Comparison of ENCODE assay signal across 1 cellular context in the genomic region with DNA sequence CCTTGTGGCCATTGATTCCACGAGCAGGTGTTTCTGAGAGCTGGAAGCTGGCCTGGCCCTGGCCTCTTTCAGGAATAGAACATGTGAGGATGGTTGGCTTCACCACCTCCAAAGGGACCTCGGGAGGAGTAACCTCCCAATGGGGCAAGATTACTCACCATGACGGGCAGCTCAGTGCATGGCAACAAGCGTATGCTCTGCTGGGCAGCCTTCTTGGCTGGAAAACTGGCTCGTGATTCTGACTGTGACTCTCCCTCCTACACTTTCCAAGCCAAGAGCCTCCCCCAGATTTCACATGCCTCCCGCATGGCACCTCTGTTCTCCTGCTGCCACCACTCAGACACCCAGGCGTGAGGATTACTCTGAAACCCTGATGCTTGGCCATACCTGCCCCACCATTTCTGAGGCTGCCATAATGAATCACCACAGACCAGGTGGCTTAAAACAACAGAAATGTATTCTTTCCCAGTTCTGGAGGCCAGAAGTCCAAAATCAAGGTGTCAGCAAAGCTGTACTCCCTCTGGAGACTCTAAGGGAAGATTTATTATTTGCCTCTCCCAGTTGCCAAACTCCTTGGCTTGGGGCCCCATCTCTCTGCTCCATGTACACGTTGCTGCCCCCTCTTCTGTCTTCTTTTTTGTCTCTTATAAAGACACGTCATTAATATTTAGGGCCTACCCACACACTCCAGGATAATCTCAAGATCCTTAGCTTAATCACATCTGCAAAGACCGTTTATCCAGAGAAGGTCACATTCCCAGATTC.
A peak's percentile ranks its signal among the peaks of the same experiment; 100 is the strongest.
TF ChIP-seq lines count a peak whose summit lies in the region.

No MANE protein-coding gene starts in this region.

TF ChIP-seq in HEK293, 187 proteins besides CTCF, POLR2A, EP300 and RAD21 (continued from another document):
- TF ChIP-seq, protein P1, sequence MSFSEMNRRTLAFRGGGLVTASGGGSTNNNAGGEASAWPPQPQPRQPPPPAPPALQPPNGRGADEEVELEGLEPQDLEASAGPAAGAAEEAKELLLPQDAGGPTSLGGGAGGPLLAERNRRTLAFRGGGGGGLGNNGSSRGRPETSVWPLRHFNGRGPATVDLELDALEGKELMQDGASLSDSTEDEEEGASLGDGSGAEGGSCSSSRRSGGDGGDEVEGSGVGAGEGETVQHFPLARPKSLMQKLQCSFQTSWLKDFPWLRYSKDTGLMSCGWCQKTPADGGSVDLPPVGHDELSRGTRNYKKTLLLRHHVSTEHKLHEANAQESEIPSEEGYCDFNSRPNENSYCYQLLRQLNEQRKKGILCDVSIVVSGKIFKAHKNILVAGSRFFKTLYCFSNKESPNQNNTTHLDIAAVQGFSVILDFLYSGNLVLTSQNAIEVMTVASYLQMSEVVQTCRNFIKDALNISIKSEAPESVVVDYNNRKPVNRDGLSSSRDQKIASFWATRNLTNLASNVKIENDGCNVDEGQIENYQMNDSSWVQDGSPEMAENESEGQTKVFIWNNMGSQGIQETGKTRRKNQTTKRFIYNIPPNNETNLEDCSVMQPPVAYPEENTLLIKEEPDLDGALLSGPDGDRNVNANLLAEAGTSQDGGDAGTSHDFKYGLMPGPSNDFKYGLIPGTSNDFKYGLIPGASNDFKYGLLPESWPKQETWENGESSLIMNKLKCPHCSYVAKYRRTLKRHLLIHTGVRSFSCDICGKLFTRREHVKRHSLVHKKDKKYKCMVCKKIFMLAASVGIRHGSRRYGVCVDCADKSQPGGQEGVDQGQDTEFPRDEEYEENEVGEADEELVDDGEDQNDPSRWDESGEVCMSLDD (tag by site-specific recombination; IDR thresholded peaks at IDR 0.05) = no peak
- TF ChIP-seq ZNF341 (tag by site-specific recombination; IDR thresholded peaks at IDR 0.05; ENCODE audit: low read depth) (no peak), ZIC2 (tag by site-specific recombination; IDR thresholded peaks at IDR 0.05) (0 out of 2 replicates have a peak, but pooled peaks have one; percentile 21), KLF10 (tag by site-specific recombination; IDR thresholded peaks at IDR 0.05) (no peak)
- TF ChIP-seq, protein P2, sequence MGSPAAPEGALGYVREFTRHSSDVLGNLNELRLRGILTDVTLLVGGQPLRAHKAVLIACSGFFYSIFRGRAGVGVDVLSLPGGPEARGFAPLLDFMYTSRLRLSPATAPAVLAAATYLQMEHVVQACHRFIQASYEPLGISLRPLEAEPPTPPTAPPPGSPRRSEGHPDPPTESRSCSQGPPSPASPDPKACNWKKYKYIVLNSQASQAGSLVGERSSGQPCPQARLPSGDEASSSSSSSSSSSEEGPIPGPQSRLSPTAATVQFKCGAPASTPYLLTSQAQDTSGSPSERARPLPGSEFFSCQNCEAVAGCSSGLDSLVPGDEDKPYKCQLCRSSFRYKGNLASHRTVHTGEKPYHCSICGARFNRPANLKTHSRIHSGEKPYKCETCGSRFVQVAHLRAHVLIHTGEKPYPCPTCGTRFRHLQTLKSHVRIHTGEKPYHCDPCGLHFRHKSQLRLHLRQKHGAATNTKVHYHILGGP (tag by site-specific recombination; IDR thresholded peaks at IDR 0.05) = no peak
- TF ChIP-seq, protein P3, sequence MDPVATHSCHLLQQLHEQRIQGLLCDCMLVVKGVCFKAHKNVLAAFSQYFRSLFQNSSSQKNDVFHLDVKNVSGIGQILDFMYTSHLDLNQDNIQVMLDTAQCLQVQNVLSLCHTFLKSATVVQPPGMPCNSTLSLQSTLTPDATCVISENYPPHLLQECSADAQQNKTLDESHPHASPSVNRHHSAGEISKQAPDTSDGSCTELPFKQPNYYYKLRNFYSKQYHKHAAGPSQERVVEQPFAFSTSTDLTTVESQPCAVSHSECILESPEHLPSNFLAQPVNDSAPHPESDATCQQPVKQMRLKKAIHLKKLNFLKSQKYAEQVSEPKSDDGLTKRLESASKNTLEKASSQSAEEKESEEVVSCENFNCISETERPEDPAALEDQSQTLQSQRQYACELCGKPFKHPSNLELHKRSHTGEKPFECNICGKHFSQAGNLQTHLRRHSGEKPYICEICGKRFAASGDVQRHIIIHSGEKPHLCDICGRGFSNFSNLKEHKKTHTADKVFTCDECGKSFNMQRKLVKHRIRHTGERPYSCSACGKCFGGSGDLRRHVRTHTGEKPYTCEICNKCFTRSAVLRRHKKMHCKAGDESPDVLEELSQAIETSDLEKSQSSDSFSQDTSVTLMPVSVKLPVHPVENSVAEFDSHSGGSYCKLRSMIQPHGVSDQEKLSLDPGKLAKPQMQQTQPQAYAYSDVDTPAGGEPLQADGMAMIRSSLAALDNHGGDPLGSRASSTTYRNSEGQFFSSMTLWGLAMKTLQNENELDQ (tag by site-specific recombination; IDR thresholded peaks at IDR 0.05; ENCODE audit: low read depth) = no peak
